Comparison of ENCODE assay signal across 8 cellular contexts in genomic region chr16:3527216-3527829, GRCh38. TPM values are rescaled to one million over a fixed set of nuclear protein-coding genes. Genes with fewer than 3 reads are reported as not detected.
DNase-seq lines count a peak whose midpoint lies in the region; ATAC-seq and TF ChIP-seq lines count a peak whose summit lies in the region.
"Not testable (repeated sequence)": the region's sequence is repeated elsewhere in the genome, so short reads cannot be mapped to it uniquely, and the experiment has no call there.

No MANE protein-coding gene starts in this region.

- not testable (repeated sequence) for H3K4me3 ChIP-seq in RWPE2 (ENCODE audit: severe bottlenecking); gastrocnemius medialis; aorta (ENCODE audit: low read length in 2 of 2)

- TF ChIP-seq CTCF in GM10248 (IDR thresholded peaks at IDR 0.05; ENCODE audit: control extremely low read depth, extremely low read depth, low read depth, missing control alignments) (peak; percentile 74), RWPE2 (IDR thresholded peaks at IDR 0.05; ENCODE audit: poor library complexity, severe bottlenecking) (peak; percentile 72), gastrocnemius medialis (IDR thresholded peaks at IDR 0.05 in 4 of 5, conservative IDR thresholded peaks at IDR 0.05 in 1 of 5) (peak; percentile 42 to 74 (median 66))

- CTCF ChIA-PET in GM10248 (lab: Yijun Ruan, JAX): interaction anchor here (0.7 to 2.8 kb wide), 6 partner anchors 10 to 726 kb away, joined by 3 to 15 read pairs (median 4); no protein-coding TSS in a partner anchor

- in situ Hi-C loops in gastrocnemius medialis (cut with MboI; ENCODE audit: low sequenced_read_pairs in 4 of 4): loop anchor here in 1 of 4 donors (25.0 kb wide), 1 partner anchor 360 kb away; the partner anchor contains the start of gene CREBBP

- POLR2A ChIA-PET in GM10248 (lab: Yijun Ruan, JAX): not testable (repeated sequence)

- intact Hi-C loops in gastrocnemius medialis (cut with DNase I; ENCODE audit: low total_unique reads): loop anchor here (2.0 to 5.0 kb wide), 2 partner anchors 83 to 350 kb away; partner anchors contain the start of gene SLX4
- intact Hi-C loops in aorta (cut with DNase I): loop anchor here in 1 of 2 donors (5.0 kb wide), 1 partner anchor 85 kb away; the partner anchor contains the start of gene SLX4

- H3K27ac ChIP-seq in RWPE2 (ENCODE audit: poor library complexity, severe bottlenecking); aorta (ENCODE audit: low read depth in 1 of 2, low read length in 2 of 2): not testable (repeated sequence)
- H3K27ac ChIP-seq in gastrocnemius medialis: peak overlapping the region; percentile 15 to 49 (median 33)

- not testable (repeated sequence) for ATAC-seq in RWPE2 (ENCODE audit: low read depth); gastrocnemius medialis; aorta (ENCODE audit: low FRiP score)

- TF ChIP-seq POLR2A in gastrocnemius medialis (IDR thresholded peaks at IDR 0.05): not testable (repeated sequence)

- H3K4me1 ChIP-seq in RWPE2 (ENCODE audit: insufficient read depth, poor library complexity, severe bottlenecking); gastrocnemius medialis; aorta (ENCODE audit: control insufficient read depth in 1 of 2, insufficient read depth in 2 of 2, low read length in 2 of 2): not testable (repeated sequence)

- H3K27me3 ChIP-seq in RWPE2 (ENCODE audit: insufficient read depth, poor library complexity, severe bottlenecking); gastrocnemius medialis; aorta (ENCODE audit: control insufficient read depth in 1 of 2, insufficient read depth in 2 of 2, low read length in 1 of 2): not testable (repeated sequence)

- not testable (repeated sequence) for DNase-seq in GM10248 (ENCODE audit: extremely low spot score); RWPE2 (ENCODE audit: low spot score)
- DNase-seq in NCI-H1105 treated with DMSO at 0.1 percent for 48 hours (lab: John Stamatoyannopoulos, UW) (peak; percentile 27), activated T-cell treated with anti-CD3 and anti-CD28 coated beads for 48 hours (ENCODE audit: low read depth) (peak; percentile 48), kidney tubule cell (ENCODE audit: low spot score) (peak; percentile 72), gastrocnemius medialis (peak; percentile 67 to 83), aorta (peak; percentile 88 to 94)
- peak; percentile 14 for DNase-seq in effector CD8-positive, alpha-beta T cell (lab: John Stamatoyannopoulos, UW)

- not testable (repeated sequence) for H3K9me3 ChIP-seq in RWPE2 (ENCODE audit: severe bottlenecking); gastrocnemius medialis; aorta (ENCODE audit: control insufficient read depth, low read length)

- WGBS in aorta, 2 donors: 52 to 54% methylated on average over 12 of the region's 12 CpGs

- peaks cover 49% of the 10 kb centered on the region for H3K36me3 ChIP-seq in RWPE2 (ENCODE audit: low read depth)
- H3K36me3 ChIP-seq in gastrocnemius medialis: peaks cover 0 to 38% of the 10 kb centered on the region in 2 donors
- H3K36me3 ChIP-seq in aorta (ENCODE audit: control insufficient read depth in 1 of 2, insufficient read depth in 2 of 2, low read length in 1 of 2): not testable (repeated sequence)

RNA-seq across cellular contexts. Expression of gene CLUAP1, which starts 26.5 kb away (rescaled TPM):
- 10 to 100 TPM in 3 of 4 donors, 1 to 10 TPM in 1; 8.2 to 24.3 (median 14.5) TPM for total RNA-seq in gastrocnemius medialis
- 10 to 100 TPM; 15.3 to 23.7 TPM for total RNA-seq in aorta
- polyA plus RNA-seq in aorta: 10 to 100 TPM; 12.3 to 22.2 TPM

RNA-seq across cellular contexts. Expression of gene C16orf90, which starts 32.0 kb away (rescaled TPM):
- not detected for total RNA-seq in gastrocnemius medialis
- not detected for total RNA-seq in aorta
- polyA plus RNA-seq in aorta: not detected

RNA-seq across cellular contexts. Expression of gene NLRC3, which starts 49.9 kb away (rescaled TPM):
- total RNA-seq in gastrocnemius medialis: under 1 TPM; 0.11 to 0.26 (median 0.22) TPM
- 1 to 10 TPM in 1 of 2 donors, under 1 TPM in 1; 0.97 to 2.3 TPM for total RNA-seq in aorta
- polyA plus RNA-seq in aorta: under 1 TPM in 1 of 2 donors, not detected in 1; 0.38 TPM
